8 cellular contexts compared by ENCODE assay signal in the genomic region with DNA sequence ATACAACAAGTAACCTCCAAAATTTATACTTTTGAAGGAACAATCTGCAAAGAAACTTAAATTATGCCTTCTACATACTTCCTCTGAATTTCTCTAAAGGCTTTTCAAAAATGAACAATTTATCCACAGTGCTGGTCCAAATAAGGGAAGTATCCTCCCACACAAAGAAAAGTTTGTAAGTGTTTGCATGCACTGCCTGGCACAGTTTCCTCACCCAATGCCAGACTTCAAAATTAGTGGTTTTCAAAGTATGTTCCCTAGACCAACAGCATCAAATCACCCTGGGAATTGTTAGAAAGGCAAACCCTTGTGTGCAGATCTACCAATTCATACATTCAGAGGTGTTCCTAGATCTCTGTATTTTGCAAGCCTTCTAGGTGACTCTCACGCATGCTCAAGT.
"Had no signal": no experiment of that assay in that cellular context is flagged by ENCODE, and none has a peak within 500 bp of the region (broad histone marks: within the 10 kb centered on the region; RNA-seq: fewer than 3 reads in every experiment).

No MANE protein-coding gene starts in this region.

- DNase-seq: activated CD4-positive, CD25-positive, alpha-beta regulatory T cell treated with anti-CD3 and anti-CD28 coated beads, Interleukin-2, amount 50 U/mL, for 72 hours; activated naive CD8-positive, alpha-beta T cell treated with anti-CD3 and anti-CD28 coated beads for 36 hours; aorta; effector memory CD4-positive, alpha-beta T cell; spleen; stimulated activated naive CD8-positive, alpha-beta T cell treated with anti-CD3 and anti-CD28 coated beads, Interleukin-15, amount 100 ng/mL, for 72 hours; testis; upper lobe of left lung had no signal
